17 cellular contexts compared by ENCODE assay signal in the genomic region with DNA sequence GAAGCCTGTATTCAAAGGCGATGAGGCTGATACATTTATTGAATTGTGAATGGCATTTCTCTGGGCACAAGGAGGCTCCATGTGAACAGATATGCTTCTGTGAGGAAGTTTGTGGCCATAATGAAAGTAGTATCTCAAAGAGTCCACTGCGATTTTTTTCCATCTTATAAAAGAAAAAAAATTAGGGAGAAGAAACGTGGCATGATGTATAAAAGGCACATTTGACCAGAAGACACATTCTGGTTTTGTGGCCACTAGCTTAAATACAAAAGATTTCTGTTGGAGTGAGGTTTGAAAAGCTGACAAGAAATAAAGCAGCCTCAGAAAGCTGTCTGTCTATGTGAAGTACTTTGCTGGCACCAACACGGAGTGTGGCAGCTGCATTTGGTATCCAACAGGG.
DNase-seq lines count a peak whose midpoint lies in the region.
"Had no signal": no experiment of that assay in that cellular context is flagged by ENCODE, and none has a peak within 500 bp of the region (broad histone marks: within the 10 kb centered on the region; RNA-seq: fewer than 3 reads in every experiment).

No MANE protein-coding gene starts in this region.

- DNase-seq in NCI-H345 (lab: John Stamatoyannopoulos, UW) (peak; percentile 3), NCI-H345 treated with DMSO at 0.1 percent for 48 hours (lab: John Stamatoyannopoulos, UW; ENCODE audit: unreplicated experiment) (no peak), NCI-H2029 (lab: John Stamatoyannopoulos, UW) (peak; percentile 6), globus pallidus (ENCODE audit: low spot score) (peak; percentile 52), activated gamma-delta T cell (lab: John Stamatoyannopoulos, UW) (no peak), NOMO-1 (lab: John Stamatoyannopoulos, UW; ENCODE audit: unreplicated experiment in 2 of 2) (no peak), AG08395 (ENCODE audit: low spot score) (no peak)
- DNase-seq: CD8-positive, alpha-beta memory T cell; IMR-90; KG1; MG63; NCI-H1930; NCI-H526 treated with DMSO at 0.1 percent for 48 hours; OCI-M1; Peyer's patch; SHP77 treated with DMSO at 0.1 percent for 48 hours; T-helper 1 cell had no signal

Comparison
In these comparisons a context has a peak if more than half of its experiments do, and no peak if none do; other contexts are left out.
1. DNase-seq: peak in NCI-H345 (single experiment), NCI-H2029 (single experiment) and globus pallidus (single experiment); none in NCI-H345 treated with DMSO at 0.1 percent for 48 hours (single experiment), activated gamma-delta T cell (single experiment), NOMO-1 (0 of 2) and AG08395 (single experiment).